In the genomic region with DNA sequence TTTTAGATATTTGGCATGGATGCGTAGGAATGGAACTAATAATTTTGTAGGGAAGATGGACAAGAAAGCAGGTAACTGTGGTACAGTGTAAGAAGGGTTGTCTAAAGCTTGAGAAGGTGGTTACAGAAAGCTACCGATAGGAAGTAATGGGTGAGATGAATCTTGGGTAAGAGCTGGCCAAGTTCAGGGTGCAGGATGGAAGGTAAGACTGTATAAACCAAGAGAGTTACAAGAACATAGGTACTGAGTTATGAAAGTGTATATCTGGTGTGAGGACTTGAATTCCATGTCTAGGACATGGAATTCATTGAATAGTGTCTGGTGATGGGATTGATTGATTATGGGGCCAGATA, we compare ENCODE assay signal across 13 cellular contexts. TPM values are rescaled to one million over a fixed set of nuclear protein-coding genes. Genes with fewer than 3 reads are reported as not detected.
DNase-seq lines count a peak whose midpoint lies in the region; ATAC-seq and TF ChIP-seq lines count a peak whose summit lies in the region.
"Had no signal": no experiment of that assay in that cellular context is flagged by ENCODE, and none has a peak within 500 bp of the region (broad histone marks: within the 10 kb centered on the region; RNA-seq: fewer than 3 reads in every experiment).

No MANE protein-coding gene starts in this region.

- no peaks in the 10 kb centered on the region for H3K9me2 ChIP-seq in HCT116 (ENCODE audit: insufficient read depth)

- POLR2A ChIA-PET in CD4-positive, alpha-beta T cell (lab: Charles Lee) = interaction anchor here (2.7 kb wide), 1 partner anchor 13 kb away, joined by 28 read pairs; no protein-coding TSS in a partner anchor
- POLR2A ChIA-PET in HCT116 (lab: Charles Lee) = interaction anchor here (0.7 to 0.8 kb wide), 2 partner anchors 9 to 12 kb away, joined by 3 read pairs; no protein-coding TSS in a partner anchor
- POLR2A ChIA-PET in naive thymus-derived CD8-positive, alpha-beta T cell (lab: Charles Lee) = interaction anchor here (0.5 kb wide), 1 partner anchor 10 kb away, joined by 3 read pairs; no protein-coding TSS in a partner anchor

- H3K36me3 ChIP-seq in HCT116 (ENCODE audit: control insufficient read depth in 1 of 2, insufficient read depth in 2 of 2, low read length in 2 of 2) = no peaks in the 10 kb centered on the region

- no peak for TF ChIP-seq POLR2A in HCT116 (IDR thresholded peaks at IDR 0.05; ENCODE audit: borderline replicate concordance, extremely low read depth, insufficient read depth, insufficient read length)

- H4K20me1 ChIP-seq in HCT116 (ENCODE audit: insufficient read depth) = no peaks in the 10 kb centered on the region

- no peak for TF ChIP-seq CTCF in CD4-positive, alpha-beta T cell (IDR thresholded peaks at IDR 0.05)
- no peak for TF ChIP-seq CTCF in HCT116 (IDR thresholded peaks at IDR 0.05 in 2 of 3, conservative IDR thresholded peaks at IDR 0.05 in 1 of 3; ENCODE audit: borderline replicate concordance in 1 of 3, insufficient read depth in 1 of 3, low read depth in 2 of 3, low read length in 2 of 3)

- peaks cover 32% of the 10 kb centered on the region for H3K79me2 ChIP-seq in HCT116 (ENCODE audit: insufficient read depth, low read length)

- H3K27ac Mint-ChIP-seq in CD4-positive, alpha-beta T cell = peak overlapping the region; percentile 21
- H3K27ac Mint-ChIP-seq in activated naive CD8-positive, alpha-beta T cell treated with anti-CD3 and anti-CD28 coated beads, Interleukin-2, amount 50 U/mL, for 24 hours = peak overlapping the region; percentile 33
- H3K27ac Mint-ChIP-seq in naive thymus-derived CD8-positive, alpha-beta T cell = peak overlapping the region; percentile 9 to 98 (median 51)

- peak overlapping the region in 1 of 2 experiments; percentile 74; a peak in 1 of 4 replicates for H3K4me3 ChIP-seq in HCT116 (replicated peaks in 1 of 2; ENCODE audit: low read depth in 1 of 2, low read length in 2 of 2)

- H3K9ac ChIP-seq in HCT116 (ENCODE audit: low read length) = no peak overlapping the region

- no peak overlapping the region for H3K27ac ChIP-seq in CD4-positive, alpha-beta T cell (ENCODE audit: low read depth, low read length)
- H3K27ac ChIP-seq in HCT116 (ENCODE audit: low read depth, low read length) = no peak overlapping the region

- H2AFZ ChIP-seq in HCT116 (ENCODE audit: low read depth, low read length, poor library complexity, severe bottlenecking) = no peak overlapping the region

- H3K36me3 Mint-ChIP-seq in CD4-positive, alpha-beta T cell (ENCODE audit: low read depth) = peaks cover 5% of the 10 kb centered on the region
- H3K36me3 Mint-ChIP-seq in activated naive CD8-positive, alpha-beta T cell treated with anti-CD3 and anti-CD28 coated beads, Interleukin-2, amount 50 U/mL, for 24 hours (ENCODE audit: low read depth) = peaks cover 18% of the 10 kb centered on the region
- H3K36me3 Mint-ChIP-seq in naive thymus-derived CD8-positive, alpha-beta T cell = peaks cover 0 to 6% (median 2%) of the 10 kb centered on the region in 3 donors

- no peaks in the 10 kb centered on the region for H3K27me3 ChIP-seq in CD4-positive, alpha-beta T cell (ENCODE audit: control insufficient read depth, insufficient read depth, low read length)
- no peaks in the 10 kb centered on the region for H3K27me3 ChIP-seq in HCT116 (ENCODE audit: insufficient read depth, low read length)

- no peaks in the 10 kb centered on the region for H3K27me3 Mint-ChIP-seq in CD4-positive, alpha-beta T cell
- H3K27me3 Mint-ChIP-seq in activated naive CD8-positive, alpha-beta T cell treated with anti-CD3 and anti-CD28 coated beads, Interleukin-2, amount 50 U/mL, for 24 hours = no peaks in the 10 kb centered on the region
- H3K27me3 Mint-ChIP-seq in naive thymus-derived CD8-positive, alpha-beta T cell = no peaks in the 10 kb centered on the region

- no peaks in the 10 kb centered on the region for H3K9me3 ChIP-seq in CD4-positive, alpha-beta T cell (ENCODE audit: control insufficient read depth, low read length)
- H3K9me3 ChIP-seq in HCT116 (ENCODE audit: control insufficient read depth in 1 of 2, insufficient read depth in 1 of 2, low read depth in 1 of 2, low read length in 2 of 2) = no peaks in the 10 kb centered on the region

- H3K4me1 ChIP-seq in HCT116 (ENCODE audit: control insufficient read depth in 1 of 2, insufficient read depth in 2 of 2, low read length in 2 of 2) = peaks cover 10 to 23% of the 10 kb centered on the region in 2 experiments

- intact Hi-C loops in CD4-positive, alpha-beta T cell (cut with DNase I, micrococcal nuclease) = loop anchor here in 1 of 2 experiments (5.0 to 10.0 kb wide), 2 partner anchors 131 to 716 kb away; a partner anchor contains a TSS
- intact Hi-C loops in HCT116 (cut with micrococcal nuclease) = no loop called here

- DNase-seq in CD4-positive, alpha-beta T cell = no peak
- DNase-seq in HCT116 (ENCODE audit: low read depth, low spot score) (no peak), RPMI8226 (no peak), NCI-H526 treated with DMSO at 0.1 percent for 48 hours (lab: John Stamatoyannopoulos, UW) (no peak)
- no peak for DNase-seq in activated naive CD8-positive, alpha-beta T cell treated with anti-CD3 and anti-CD28 coated beads, Interleukin-2, amount 50 U/mL, for 24 hours
- DNase-seq in naive thymus-derived CD8-positive, alpha-beta T cell = no peak
- DNase-seq: DMS153; GOT3; NCI-H1048; NCI-H524; stimulated activated CD4-positive, alpha-beta T cell treated with anti-CD3 and anti-CD28 coated beads, Interleukin-4, amount 100 ng/mL, for 1 hour had no signal

- no peaks in the 10 kb centered on the region for H3K9me3 Mint-ChIP-seq in CD4-positive, alpha-beta T cell
- H3K9me3 Mint-ChIP-seq in activated naive CD8-positive, alpha-beta T cell treated with anti-CD3 and anti-CD28 coated beads, Interleukin-2, amount 50 U/mL, for 24 hours = no peaks in the 10 kb centered on the region
- peaks cover 0 to 2% (median 0%) of the 10 kb centered on the region in 9 donors for H3K9me3 Mint-ChIP-seq in naive thymus-derived CD8-positive, alpha-beta T cell

- peak overlapping the region; percentile 98 for H3K4me3 Mint-ChIP-seq in CD4-positive, alpha-beta T cell
- peak overlapping the region; percentile 88 for H3K4me3 Mint-ChIP-seq in activated naive CD8-positive, alpha-beta T cell treated with anti-CD3 and anti-CD28 coated beads, Interleukin-2, amount 50 U/mL, for 24 hours
- peak overlapping the region; percentile 90 to 100 (median 98) for H3K4me3 Mint-ChIP-seq in naive thymus-derived CD8-positive, alpha-beta T cell

- peak overlapping the region; percentile 94 for H3K4me2 ChIP-seq in HCT116 (ENCODE audit: low read length)

- CTCF ChIA-PET in CD4-positive, alpha-beta T cell (lab: Charles Lee) = interaction anchor here (7.8 kb wide), 1 partner anchor 12 kb away, joined by 55 read pairs; no protein-coding TSS in a partner anchor
- CTCF ChIA-PET in HCT116 (lab: Charles Lee) = interaction anchor here (1.4 to 2.7 kb wide), 2 partner anchors 12 to 169 kb away, joined by 3 to 20 read pairs; no protein-coding TSS in a partner anchor

- RAD21 ChIA-PET in HCT116 (lab: Charles Lee; ENCODE audit: low non-redundant PET in 1 of 2, low total read pairs in 2 of 2, uncharacterized antibody in 2 of 2, unreplicated experiment in 2 of 2) = no interaction called here

- TF ChIP-seq RAD21 in HCT116 (IDR thresholded peaks at IDR 0.05; ENCODE audit: low read depth) = no peak

- no peak for ATAC-seq in CD4-positive, alpha-beta T cell (ENCODE audit: poor library complexity)
- no peak for ATAC-seq in HCT116
- no peak for ATAC-seq in activated naive CD8-positive, alpha-beta T cell treated with anti-CD3 and anti-CD28 coated beads, Interleukin-2, amount 50 U/mL, for 24 hours
- no peak for ATAC-seq in naive thymus-derived CD8-positive, alpha-beta T cell
- ATAC-seq in HG02938 (IDR thresholded peaks at IDR 0.05; ENCODE audit: unreplicated experiment) = no peak
- no peak for ATAC-seq in HG02759 (IDR thresholded peaks at IDR 0.05; ENCODE audit: unreplicated experiment)

- TSS peak; percentile 48 for BruUV-seq in HCT116 (replicated peaks; lab: Mats Ljungman, UMichigan)

- peaks cover 51% of the 10 kb centered on the region for H3K4me1 Mint-ChIP-seq in CD4-positive, alpha-beta T cell (ENCODE audit: low read depth)
- H3K4me1 Mint-ChIP-seq in activated naive CD8-positive, alpha-beta T cell treated with anti-CD3 and anti-CD28 coated beads, Interleukin-2, amount 50 U/mL, for 24 hours = peaks cover 38% of the 10 kb centered on the region
- peaks cover 15 to 57% (median 44%) of the 10 kb centered on the region in 4 donors for H3K4me1 Mint-ChIP-seq in naive thymus-derived CD8-positive, alpha-beta T cell

TF ChIP-seq in HCT116, 20 proteins besides CTCF, POLR2A, EP300 and RAD21 (continues in another document):
- TF ChIP-seq, protein P1, sequence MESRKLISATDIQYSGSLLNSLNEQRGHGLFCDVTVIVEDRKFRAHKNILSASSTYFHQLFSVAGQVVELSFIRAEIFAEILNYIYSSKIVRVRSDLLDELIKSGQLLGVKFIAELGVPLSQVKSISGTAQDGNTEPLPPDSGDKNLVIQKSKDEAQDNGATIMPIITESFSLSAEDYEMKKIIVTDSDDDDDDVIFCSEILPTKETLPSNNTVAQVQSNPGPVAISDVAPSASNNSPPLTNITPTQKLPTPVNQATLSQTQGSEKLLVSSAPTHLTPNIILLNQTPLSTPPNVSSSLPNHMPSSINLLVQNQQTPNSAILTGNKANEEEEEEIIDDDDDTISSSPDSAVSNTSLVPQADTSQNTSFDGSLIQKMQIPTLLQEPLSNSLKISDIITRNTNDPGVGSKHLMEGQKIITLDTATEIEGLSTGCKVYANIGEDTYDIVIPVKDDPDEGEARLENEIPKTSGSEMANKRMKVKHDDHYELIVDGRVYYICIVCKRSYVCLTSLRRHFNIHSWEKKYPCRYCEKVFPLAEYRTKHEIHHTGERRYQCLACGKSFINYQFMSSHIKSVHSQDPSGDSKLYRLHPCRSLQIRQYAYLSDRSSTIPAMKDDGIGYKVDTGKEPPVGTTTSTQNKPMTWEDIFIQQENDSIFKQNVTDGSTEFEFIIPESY (IDR thresholded peaks at IDR 0.05; ENCODE audit: extremely low read depth, insufficient replicate concordance, low read length) = no peak
- TF ChIP-seq, protein P2, sequence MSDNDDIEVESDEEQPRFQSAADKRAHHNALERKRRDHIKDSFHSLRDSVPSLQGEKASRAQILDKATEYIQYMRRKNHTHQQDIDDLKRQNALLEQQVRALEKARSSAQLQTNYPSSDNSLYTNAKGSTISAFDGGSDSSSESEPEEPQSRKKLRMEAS (IDR thresholded peaks at IDR 0.05) = no peak
- TF ChIP-seq SRF (IDR thresholded peaks at IDR 0.05; ENCODE audit: low read depth) = no peak
- no peak for TF ChIP-seq SIN3A (IDR thresholded peaks at IDR 0.05; ENCODE audit: low read depth)
- no peak for TF ChIP-seq ELF1 (IDR thresholded peaks at IDR 0.05; ENCODE audit: borderline replicate concordance, low read depth)
- TF ChIP-seq ZFX (IDR thresholded peaks at IDR 0.05) = no peak
- TF ChIP-seq EGR1 (IDR thresholded peaks at IDR 0.05; ENCODE audit: low read depth) = no peak
- no peak for TF ChIP-seq POLR2AphosphoS5 (IDR thresholded peaks at IDR 0.05; ENCODE audit: low read depth, low read length)
- no peak for TF ChIP-seq JUND (IDR thresholded peaks at IDR 0.05)

RNA-seq across cellular contexts. Expression of a gene that starts 1.4 kb away (rescaled TPM):
- 10 to 100 TPM; 16.3 to 18.7 TPM for total RNA-seq in CD4-positive, alpha-beta T cell
- total RNA-seq in HCT116 (2021; ENCODE audit: unreplicated experiment) = 47.2 TPM
- polyA plus RNA-seq in HCT116 (2012) = 14.4 and 23.3 TPM in 2 replicates
- 10 to 100 TPM; 40.6 to 44.1 TPM for total RNA-seq in naive thymus-derived CD8-positive, alpha-beta T cell
- polyA plus RNA-seq in naive thymus-derived CD8-positive, alpha-beta T cell = 10 to 100 TPM; 22.4 to 28.9 (median 25.5) TPM
